ENCODE assay signal across 11 cellular contexts in the genomic region with DNA sequence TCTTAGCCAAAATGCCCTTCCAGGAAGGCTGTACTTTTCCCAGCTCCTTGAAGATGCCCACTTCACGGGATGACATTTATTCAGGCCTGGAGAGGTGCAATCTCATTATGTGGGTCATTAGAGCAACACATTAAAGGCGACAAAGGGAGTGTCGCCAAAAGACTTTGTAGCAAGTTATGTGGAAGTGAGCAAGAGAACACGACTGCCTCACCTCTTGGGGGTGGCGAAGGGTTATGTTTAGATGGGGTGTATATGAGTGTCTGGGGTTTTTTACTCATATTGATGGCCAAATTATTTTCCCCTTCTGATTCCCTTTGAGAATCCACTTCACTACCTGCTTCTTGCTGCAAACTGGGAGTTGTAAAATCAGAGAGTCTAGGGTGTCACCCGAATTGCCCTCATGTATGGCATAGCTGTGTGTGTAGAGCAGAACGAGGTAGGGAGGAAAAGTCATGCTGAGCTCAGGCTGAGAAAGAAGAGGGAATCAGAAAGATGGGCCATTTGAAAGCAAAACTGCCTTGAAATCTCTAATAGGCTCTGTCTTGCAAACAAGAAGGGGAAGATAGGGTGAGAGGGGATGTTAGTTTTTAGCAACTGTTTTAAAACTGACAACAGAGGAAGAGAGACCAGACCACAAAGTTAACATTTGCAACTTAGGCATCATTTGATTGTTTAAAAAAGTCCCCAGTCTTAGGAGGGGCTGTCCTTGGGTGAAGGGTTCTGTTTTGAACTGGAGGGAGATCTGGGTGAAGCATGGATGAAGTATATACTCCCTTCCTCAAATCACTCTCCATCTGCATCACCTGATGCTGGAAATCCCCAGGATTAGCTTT.
DNase-seq lines count a peak whose midpoint lies in the region; ATAC-seq and TF ChIP-seq lines count a peak whose summit lies in the region.
"Had no signal": no experiment of that assay in that cellular context is flagged by ENCODE, and none has a peak within 500 bp of the region (broad histone marks: within the 10 kb centered on the region; RNA-seq: fewer than 3 reads in every experiment).

No MANE protein-coding gene starts in this region.

- H3K4me3 ChIP-seq in esophagus squamous epithelium = no peak overlapping the region
- H3K4me3 ChIP-seq: right atrium auricular region had no signal

- intact Hi-C loops in esophagus squamous epithelium (cut with DNase I) = no loop called here

- H3K27me3 ChIP-seq in esophagus squamous epithelium = peaks cover 0 to 24% (median 0%) of the 10 kb centered on the region in 4 donors
- H3K27me3 ChIP-seq: right atrium auricular region had no signal

- peaks cover 13% of the 10 kb centered on the region for H3K27me3 Mint-ChIP-seq in activated T-cell treated with anti-CD3 and anti-CD28 coated beads, Interleukin-2, amount 50 U/mL, for 72 hours (ENCODE audit: low read depth)
- H3K27me3 Mint-ChIP-seq in stimulated activated naive CD8-positive, alpha-beta T cell treated with anti-CD3 and anti-CD28 coated beads, Interleukin-15, Interleukin-2, amounts not matched to agents 100 ng/mL and 50 ng/mL, for 24 hours = peaks cover 2% of the 10 kb centered on the region

- no peak for DNase-seq in activated T-cell treated with anti-CD3 and anti-CD28 coated beads, Interleukin-2, amount 50 U/mL, for 72 hours
- no peak for DNase-seq in activated T-cell treated with anti-CD3 and anti-CD28 coated beads for 4 hours
- DNase-seq in GM19240 (ENCODE audit: insufficient read length, low spot score) = no peak
- DNase-seq in UCSD-AML1 (lab: John Stamatoyannopoulos, UW; ENCODE audit: unreplicated experiment) = no peak
- DNase-seq in esophagus squamous epithelium (lab: John Stamatoyannopoulos, UW) = no peak
- DNase-seq: effector CD4-positive, alpha-beta T cell had no signal

- H3K27ac ChIP-seq in esophagus squamous epithelium = no peak overlapping the region
- H3K27ac ChIP-seq: right atrium auricular region had no signal

- H3K36me3 ChIP-seq in esophagus squamous epithelium = no peaks in the 10 kb centered on the region
- H3K36me3 ChIP-seq: right atrium auricular region had no signal

- H3K9me3 ChIP-seq in esophagus squamous epithelium = no peaks in the 10 kb centered on the region
- H3K9me3 ChIP-seq: right atrium auricular region had no signal

- no peak for TF ChIP-seq CTCF in esophagus squamous epithelium (IDR thresholded peaks at IDR 0.05)

- H3K4me1 ChIP-seq in esophagus squamous epithelium = no peaks in the 10 kb centered on the region
- H3K4me1 ChIP-seq: right atrium auricular region had no signal

- TF ChIP-seq POLR2A in esophagus squamous epithelium (IDR thresholded peaks at IDR 0.05) = no peak

- H3K36me3 Mint-ChIP-seq in activated T-cell treated with anti-CD3 and anti-CD28 coated beads, Interleukin-2, amount 50 U/mL, for 72 hours (ENCODE audit: insufficient read depth in 2 of 2) = no peaks in the 10 kb centered on the region
- no peaks in the 10 kb centered on the region for H3K36me3 Mint-ChIP-seq in stimulated activated naive CD8-positive, alpha-beta T cell treated with anti-CD3 and anti-CD28 coated beads, Interleukin-15, Interleukin-2, amounts not matched to agents 100 ng/mL and 50 ng/mL, for 24 hours (ENCODE audit: low read depth)

- ATAC-seq in activated T-cell treated with anti-CD3 and anti-CD28 coated beads, Interleukin-2, amount 50 U/mL, for 72 hours (replicated peaks in 1 of 2) = peak; percentile 76 to 83
- ATAC-seq in HG02610 (IDR thresholded peaks at IDR 0.05; ENCODE audit: unreplicated experiment) = peak; percentile 76
- peak; percentile 66 for ATAC-seq in HG03521 (IDR thresholded peaks at IDR 0.05; ENCODE audit: unreplicated experiment)
- ATAC-seq: Right ventricle myocardium inferior had no signal

- peak overlapping the region; percentile 0 to 8 for H3K4me3 Mint-ChIP-seq in activated T-cell treated with anti-CD3 and anti-CD28 coated beads, Interleukin-2, amount 50 U/mL, for 72 hours
- H3K4me3 Mint-ChIP-seq in stimulated activated naive CD8-positive, alpha-beta T cell treated with anti-CD3 and anti-CD28 coated beads, Interleukin-15, Interleukin-2, amounts not matched to agents 100 ng/mL and 50 ng/mL, for 24 hours = no peak overlapping the region

- no peak overlapping the region for H3K27ac Mint-ChIP-seq in activated T-cell treated with anti-CD3 and anti-CD28 coated beads, Interleukin-2, amount 50 U/mL, for 72 hours
- H3K27ac Mint-ChIP-seq in stimulated activated naive CD8-positive, alpha-beta T cell treated with anti-CD3 and anti-CD28 coated beads, Interleukin-15, Interleukin-2, amounts not matched to agents 100 ng/mL and 50 ng/mL, for 24 hours = peak overlapping the region; percentile 38

- 62% methylated on average over 7 of the region's 7 CpGs for WGBS in esophagus squamous epithelium, 2 donors

- H3K9me3 Mint-ChIP-seq in activated T-cell treated with anti-CD3 and anti-CD28 coated beads, Interleukin-2, amount 50 U/mL, for 72 hours = no peaks in the 10 kb centered on the region
- H3K9me3 Mint-ChIP-seq in stimulated activated naive CD8-positive, alpha-beta T cell treated with anti-CD3 and anti-CD28 coated beads, Interleukin-15, Interleukin-2, amounts not matched to agents 100 ng/mL and 50 ng/mL, for 24 hours = no peaks in the 10 kb centered on the region

- H3K4me1 Mint-ChIP-seq in activated T-cell treated with anti-CD3 and anti-CD28 coated beads, Interleukin-2, amount 50 U/mL, for 72 hours (ENCODE audit: low read depth) = peaks cover 27% of the 10 kb centered on the region
- H3K4me1 Mint-ChIP-seq in stimulated activated naive CD8-positive, alpha-beta T cell treated with anti-CD3 and anti-CD28 coated beads, Interleukin-15, Interleukin-2, amounts not matched to agents 100 ng/mL and 50 ng/mL, for 24 hours (ENCODE audit: low read depth) = peaks cover 30% of the 10 kb centered on the region
